ENCODE assay signal across 1 cellular context in genomic region chr14:20454359-20454644, GRCh38.
TF ChIP-seq lines count a peak whose summit lies in the region.

No MANE protein-coding gene starts in this region.

TF ChIP-seq in H1, 55 proteins besides CTCF, POLR2A, EP300 and RAD21:
- no peak for TF ChIP-seq SP4 (IDR thresholded peaks at IDR 0.05; ENCODE audit: low read length)
- no peak for TF ChIP-seq KDM4A (IDR thresholded peaks at IDR 0.05; ENCODE audit: low read depth, low read length, severe bottlenecking)
- no peak for TF ChIP-seq NANOG (IDR thresholded peaks at IDR 0.05; ENCODE audit: insufficient read depth, low read depth, low read length, poor library complexity, severe bottlenecking)
- TF ChIP-seq CREB1 (IDR thresholded peaks at IDR 0.05) = peak; percentile 57; the same call in 1 of the 2 replicates
- peak; percentile 2; the same call in 1 of the 2 replicates for TF ChIP-seq ATF2 (IDR thresholded peaks at IDR 0.05; ENCODE audit: low read length)
- no peak for TF ChIP-seq SRF (IDR thresholded peaks at IDR 0.05; ENCODE audit: low read depth, low read length)
- no peak for TF ChIP-seq NRF1 (IDR thresholded peaks at IDR 0.05; ENCODE audit: low read depth, low read length)
- TF ChIP-seq MAFK (IDR thresholded peaks at IDR 0.05; ENCODE audit: low read depth, low read length) = no peak
- no peak for TF ChIP-seq TCF12 (IDR thresholded peaks at IDR 0.05; ENCODE audit: low read depth, low read length)
